16 cellular contexts compared by ENCODE assay signal in the genomic region with DNA sequence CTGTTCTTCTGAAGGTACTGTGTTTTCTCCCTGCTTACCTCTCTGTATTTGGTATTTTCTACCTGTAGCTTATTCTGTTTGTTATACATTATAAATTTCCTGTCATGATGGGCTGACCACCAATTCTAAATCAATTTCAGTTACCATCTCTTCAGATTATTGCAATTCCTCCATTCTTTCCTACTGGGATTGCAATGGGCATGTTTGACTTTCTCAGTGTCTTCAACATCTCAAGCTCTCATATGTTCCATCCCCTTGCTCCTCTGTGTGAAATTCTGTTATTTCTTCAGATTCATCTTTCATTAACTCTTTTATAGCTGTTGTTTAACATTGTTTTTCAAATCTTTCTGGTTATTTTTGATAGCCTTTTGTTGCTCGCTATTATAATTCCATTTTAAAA. TPM values are rescaled to one million over a fixed set of nuclear protein-coding genes. Genes with fewer than 3 reads are reported as not detected.
A peak's percentile ranks its signal among the peaks of the same experiment; 100 is the strongest.
DNase-seq lines count a peak whose midpoint lies in the region; ATAC-seq, FAIRE-seq and TF ChIP-seq lines count a peak whose summit lies in the region.
"Had no signal": no experiment of that assay in that cellular context is flagged by ENCODE, and none has a peak within 500 bp of the region (broad histone marks: within the 10 kb centered on the region; RNA-seq: fewer than 3 reads in every experiment).

No MANE protein-coding gene starts in this region.

- no peaks in the 10 kb centered on the region for H3K27me3 Mint-ChIP-seq in Calu3 (ENCODE audit: unreplicated experiment)

- H3K79me2 ChIP-seq in OCI-LY7 (ENCODE audit: insufficient read depth, low read depth, low read length) (no peaks in the 10 kb centered on the region), K562 (ENCODE audit: control insufficient read depth, insufficient read depth, low read length) (no peaks in the 10 kb centered on the region)

- no peaks in the 10 kb centered on the region for H4K20me1 ChIP-seq in OCI-LY7 (ENCODE audit: insufficient read depth, low read length)
- peaks cover under 1% of the 10 kb centered on the region; the same call in 1 of the 2 replicates for H4K20me1 ChIP-seq in K562 (replicated peaks; ENCODE audit: control insufficient read depth, insufficient read depth, low read length)

- BruUV-seq in Calu3 (replicated peaks; lab: Mats Ljungman, UMichigan) (TSS peak; percentile 2), OCI-LY7 (replicated peaks; lab: Mats Ljungman, UMichigan) (TSS peak; percentile 48), K562 (replicated peaks; lab: Mats Ljungman, UMichigan) (TSS peak; percentile 14)

- H3K27me3 ChIP-seq in K562 (ENCODE audit: control insufficient read depth in 2 of 2, insufficient read depth in 2 of 2, low read length in 2 of 2): no peaks in the 10 kb centered on the region

- WGBS in K562 (ENCODE audit: insufficient coverage, low coverage, missing lambda C conversion rate): 94% methylated on average over 1 of the region's 1 CpG

- H3K9me1 ChIP-seq in K562 (ENCODE audit: control insufficient read depth, insufficient read depth, low read length): peaks cover 4% of the 10 kb centered on the region

- H2AFZ ChIP-seq in OCI-LY7 (ENCODE audit: low read length) (no peak overlapping the region), K562 (ENCODE audit: low read depth, low read length) (no peak overlapping the region)

- H3K4me3 ChIP-seq in OCI-LY7 (ENCODE audit: low read depth, low read length, poor library complexity, severe bottlenecking) (no peak overlapping the region), K562 (no peak overlapping the region)
- H3K4me3 ChIP-seq: A549 had no signal

- TF ChIP-seq RAD21 in K562 (CRISPR knock-in tag; conservative IDR thresholded peaks at IDR 0.05 in 1 of 2, IDR thresholded peaks at IDR 0.05 in 1 of 2): no peak

- ATAC-seq in K562: no peak
- ATAC-seq in HG03521 (IDR thresholded peaks at IDR 0.05; ENCODE audit: unreplicated experiment): no peak
- ATAC-seq: A549; CD8-positive, alpha-beta T cell had no signal

- H3K4me3 Mint-ChIP-seq in Calu3 (ENCODE audit: low read depth, unreplicated experiment): no peak overlapping the region
- H3K4me3 Mint-ChIP-seq: CD14-positive monocyte; CD8-positive, alpha-beta T cell had no signal

- no peak for TF ChIP-seq EP300 in K562 (IDR thresholded peaks at IDR 0.05; ENCODE audit: low read length)

- H3K27ac ChIP-seq in OCI-LY7 (ENCODE audit: low read depth, low read length, poor library complexity, severe bottlenecking) (no peak overlapping the region), K562 (ENCODE audit: extremely low read depth, low read depth, low read length) (no peak overlapping the region)
- H3K27ac ChIP-seq: A549, HL-60 had no signal

- H3K4me1 Mint-ChIP-seq in Calu3 (ENCODE audit: low read depth, unreplicated experiment): no peaks in the 10 kb centered on the region
- H3K4me1 Mint-ChIP-seq: CD14-positive monocyte had no signal

- CTCF ChIA-PET in Calu3 (lab: Charles Lee): no interaction called here
- CTCF ChIA-PET in OCI-LY7 (lab: Charles Lee; ENCODE audit: unreplicated experiment): no interaction called here
- CTCF ChIA-PET in K562 (lab: Yijun Ruan, JAX; ENCODE audit: low intra/inter-chr PET ratio): no interaction called here

- FAIRE-seq in K562 (lab: Jason Lieb, UNC): no peak
- FAIRE-seq: A549, GM18507, H1 had no signal

- no peak for TF ChIP-seq CTCF in Calu3 (IDR thresholded peaks at IDR 0.05; ENCODE audit: unreplicated experiment)
- TF ChIP-seq CTCF in OCI-LY7 (conservative IDR thresholded peaks at IDR 0.05; ENCODE audit: low read length): no peak
- no peak for TF ChIP-seq CTCF in K562 (IDR thresholded peaks at IDR 0.05 in 2 of 3, conservative IDR thresholded peaks at IDR 0.05 in 1 of 3; ENCODE audit: insufficient read depth in 2 of 3, low read depth in 1 of 3, low read length in 3 of 3)

- no peaks in the 10 kb centered on the region for H3K9me3 Mint-ChIP-seq in Calu3 (ENCODE audit: low read depth, unreplicated experiment)
- H3K9me3 Mint-ChIP-seq: CD14-positive monocyte; CD8-positive, alpha-beta T cell had no signal

- in situ Hi-C loops in K562 (cut with MboI): no loop called here

- no peak overlapping the region for H3K27ac Mint-ChIP-seq in Calu3 (ENCODE audit: unreplicated experiment)
- H3K27ac Mint-ChIP-seq: CD8-positive, alpha-beta T cell had no signal

- H3K4me2 ChIP-seq in OCI-LY7 (ENCODE audit: low read length): no peak overlapping the region
- no peak overlapping the region for H3K4me2 ChIP-seq in K562 (ENCODE audit: insufficient read depth, low read length)
- H3K4me2 ChIP-seq: A549 had no signal

- H3K9ac ChIP-seq in K562 (ENCODE audit: insufficient read depth in 1 of 2, low read depth in 2 of 2, low read length in 2 of 2): no peak overlapping the region

- POLR2A ChIA-PET in OCI-LY7 (lab: Charles Lee) (interaction anchor here (1.7 kb wide), 1 partner anchor 10 kb away, joined by 6 read pairs; no protein-coding TSS in a partner anchor), K562 (lab: Yijun Ruan, JAX) (interaction anchor here (0.7 to 13.6 kb wide), 9 partner anchors 8 to 284 kb away, joined by 3 to 148 read pairs (median 6); a partner anchor contains a TSS)

- H3K9me3 ChIP-seq in OCI-LY7 (ENCODE audit: low read length): no peaks in the 10 kb centered on the region
- no peaks in the 10 kb centered on the region for H3K9me3 ChIP-seq in K562 (replicated peaks; ENCODE audit: control insufficient read depth, insufficient read depth, low read depth, low read length)
- H3K9me3 ChIP-seq: A549 had no signal

- peaks cover 40% of the 10 kb centered on the region for H3K36me3 Mint-ChIP-seq in Calu3 (ENCODE audit: insufficient read depth, unreplicated experiment)

- intact Hi-C loops in Calu3 (cut with micrococcal nuclease; ENCODE audit: unreplicated experiment): no loop called here
- intact Hi-C loops in OCI-LY7 (cut with micrococcal nuclease; ENCODE audit: unreplicated experiment): loop anchor here (10.0 kb wide), 1 partner anchor 118 kb away; no protein-coding TSS in a partner anchor
- intact Hi-C loops in K562 (cut with micrococcal nuclease): no loop called here

- DNase-seq in Calu3 (no peak), OCI-LY7 (ENCODE audit: low spot score) (no peak), K562 (ENCODE audit: extremely low read depth in 1 of 4, low spot score in 3 of 4) (peak in 1 of 4 experiments; percentile 43), NCI-H1105 (lab: John Stamatoyannopoulos, UW) (no peak)
- DNase-seq in activated effector memory CD4-positive, alpha-beta T cell treated with anti-CD3 and anti-CD28 coated beads, Interleukin-2, amount 50 U/mL, for 16 hours: no peak
- DNase-seq: CD8-positive, alpha-beta T cell; COR-L47; DMS53; HCEC 1CT; KG1 had no signal

- no peaks in the 10 kb centered on the region for H3K9me2 ChIP-seq in OCI-LY7 (ENCODE audit: insufficient read depth, low read length)

- H3K36me3 ChIP-seq in OCI-LY7 (ENCODE audit: insufficient read depth, low read length): peaks cover 97% of the 10 kb centered on the region
- H3K36me3 ChIP-seq in K562 (ENCODE audit: control insufficient read depth, insufficient read depth, low read length): peaks cover 96% of the 10 kb centered on the region

- TF ChIP-seq POLR2A in K562 (conservative IDR thresholded peaks at IDR 0.05): 0 out of 2 replicates have a peak, but pooled peaks have one; percentile 43

- H3K4me1 ChIP-seq in OCI-LY7 (ENCODE audit: insufficient read depth, low read length, poor library complexity, severe bottlenecking) (no peaks in the 10 kb centered on the region), K562 (replicated peaks in 1 of 2; ENCODE audit: control insufficient read depth in 2 of 2, insufficient read depth in 2 of 2, low read length in 2 of 2) (no peaks in the 10 kb centered on the region)
- H3K4me1 ChIP-seq: A549 had no signal

RNA-seq across cellular contexts. Expression of a gene that starts 15.5 kb away (rescaled TPM):
- total RNA-seq in Calu3 (2022) (15.7 and 17.7 TPM in 2 replicates), OCI-LY7 (2022) (52.1 and 56.3 TPM in 2 replicates), K562 (2014; rRNA removed) (94.7 and 124 TPM in 2 replicates), K562 (2014; rRNA removed; fragmentation: Illumina TruSeq; extraction: Trizol) (57.2 and 59.5 TPM in 2 replicates), K562 (2015; rRNA removed; fragmentation: Illumina TruSeq; extraction: Trizol) (61.3 and 63.2 TPM in 2 replicates), K562 (2021) (66.8 and 68.0 TPM in 2 replicates)
- 64.8 and 70.4 TPM in 2 replicates for total RNA-seq in OCI-LY7 (2014; rRNA removed; shearing (Covaris generic))
- total RNA-seq in K562 (2011; cell fraction: chromatin; rRNA removed; ENCODE audit: low replicate concordance): 119 and 122 TPM in 2 replicates
- 71.8 and 76.0 TPM in 2 replicates for total RNA-seq in K562 (2011; cell fraction: nucleolus; rRNA removed)
- total RNA-seq in K562 (2011; cell fraction: nucleoplasm; rRNA removed): 107 and 142 TPM in 2 replicates
- polyA plus RNA-seq in K562 (2011; rRNA removed) (139 and 244 TPM in 2 replicates), K562 (2014; fragmentation: Illumina TruSeq; extraction: Trizol) (68.6 and 73.5 TPM in 2 replicates), K562 (2014; fragmentation: Nextera tagmentation; extraction: Ambion mirVana) (10 to 100 TPM; 20.4 to 25.9 TPM), K562 (2014; rRNA removed) (112 and 121 TPM in 2 replicates)
- polyA plus RNA-seq in K562 (2011; cell fraction: cytosol; rRNA removed): 164 and 257 TPM in 2 replicates
- 71.0 and 99.7 TPM in 2 replicates for polyA plus RNA-seq in K562 (2011; cell fraction: nucleus; rRNA removed)
- polyA plus RNA-seq in K562 (2012): 87.8 and 120 TPM in 2 replicates
- 116 and 185 TPM in 2 replicates for polyA minus RNA-seq in K562 (2011; rRNA and poly(A)+ RNA removed)
- 49.4 and 80.5 TPM in 2 replicates for polyA minus RNA-seq in K562 (2011; cell fraction: cytosol; rRNA and poly(A)+ RNA removed)
- 24.9 and 58.9 TPM in 2 replicates for polyA minus RNA-seq in K562 (2011; cell fraction: nucleus; rRNA and poly(A)+ RNA removed)

RNA-seq across cellular contexts. Expression of a gene that starts 16.0 kb away (rescaled TPM):
- 87.8 and 95.7 TPM in 2 replicates for total RNA-seq in Calu3 (2022)
- 52.8 and 70.8 TPM in 2 replicates for total RNA-seq in OCI-LY7 (2014; rRNA removed; shearing (Covaris generic))
- total RNA-seq in OCI-LY7 (2022): 60.1 and 62.5 TPM in 2 replicates
- total RNA-seq in K562 (2011; cell fraction: chromatin; rRNA removed; ENCODE audit: low replicate concordance): 307 and 375 TPM in 2 replicates
- total RNA-seq in K562 (2011; cell fraction: nucleolus; rRNA removed): 219 and 230 TPM in 2 replicates
- 278 and 374 TPM in 2 replicates for total RNA-seq in K562 (2011; cell fraction: nucleoplasm; rRNA removed)
- total RNA-seq in K562 (2014; rRNA removed): 238 and 290 TPM in 2 replicates
- total RNA-seq in K562 (2014; rRNA removed; fragmentation: Illumina TruSeq; extraction: Trizol): 361 and 365 TPM in 2 replicates
- total RNA-seq in K562 (2015; rRNA removed; fragmentation: Illumina TruSeq; extraction: Trizol): 330 and 363 TPM in 2 replicates
- 284 and 307 TPM in 2 replicates for total RNA-seq in K562 (2021)
- polyA plus RNA-seq in K562 (2011; rRNA removed): 428 and 564 TPM in 2 replicates
- 516 and 625 TPM in 2 replicates for polyA plus RNA-seq in K562 (2011; cell fraction: cytosol; rRNA removed)
- 577 and 723 TPM in 2 replicates for polyA plus RNA-seq in K562 (2011; cell fraction: nucleus; rRNA removed)
- 381 and 502 TPM in 2 replicates for polyA plus RNA-seq in K562 (2012)
- polyA plus RNA-seq in K562 (2014; fragmentation: Illumina TruSeq; extraction: Trizol): 551 and 645 TPM in 2 replicates
- 100 to 1,000 TPM; 503 to 627 TPM for polyA plus RNA-seq in K562 (2014; fragmentation: Nextera tagmentation; extraction: Ambion mirVana)
- 321 and 446 TPM in 2 replicates for polyA plus RNA-seq in K562 (2014; rRNA removed)
- polyA minus RNA-seq in K562 (2011; rRNA and poly(A)+ RNA removed): 432 and 439 TPM in 2 replicates
- polyA minus RNA-seq in K562 (2011; cell fraction: cytosol; rRNA and poly(A)+ RNA removed): 143 and 172 TPM in 2 replicates
- 99.8 and 195 TPM in 2 replicates for polyA minus RNA-seq in K562 (2011; cell fraction: nucleus; rRNA and poly(A)+ RNA removed)

RNA-seq across cellular contexts. Expression of a gene that starts 16.7 kb away (rescaled TPM):
- 45.0 and 52.8 TPM in 2 replicates for total RNA-seq in Calu3 (2022)
- total RNA-seq in OCI-LY7 (2014; rRNA removed; shearing (Covaris generic)): 80.2 and 90.9 TPM in 2 replicates
- 83.0 and 97.1 TPM in 2 replicates for total RNA-seq in OCI-LY7 (2022)
- total RNA-seq in K562 (2011; cell fraction: chromatin; rRNA removed; ENCODE audit: low replicate concordance): 810 and 853 TPM in 2 replicates
- 339 and 346 TPM in 2 replicates for total RNA-seq in K562 (2011; cell fraction: nucleolus; rRNA removed)
- 307 and 398 TPM in 2 replicates for total RNA-seq in K562 (2011; cell fraction: nucleoplasm; rRNA removed)
- total RNA-seq in K562 (2014; rRNA removed): 415 and 450 TPM in 2 replicates
- total RNA-seq in K562 (2014; rRNA removed; fragmentation: Illumina TruSeq; extraction: Trizol): 263 and 295 TPM in 2 replicates
- total RNA-seq in K562 (2015; rRNA removed; fragmentation: Illumina TruSeq; extraction: Trizol): 239 and 251 TPM in 2 replicates
- 312 and 319 TPM in 2 replicates for total RNA-seq in K562 (2021)
- 580 and 584 TPM in 2 replicates for polyA plus RNA-seq in K562 (2011; rRNA removed)
- polyA plus RNA-seq in K562 (2011; cell fraction: cytosol; rRNA removed): 370 and 430 TPM in 2 replicates
- 642 and 944 TPM in 2 replicates for polyA plus RNA-seq in K562 (2011; cell fraction: nucleus; rRNA removed)
- 267 and 326 TPM in 2 replicates for polyA plus RNA-seq in K562 (2012)
- polyA plus RNA-seq in K562 (2014; fragmentation: Illumina TruSeq; extraction: Trizol): 412 and 430 TPM in 2 replicates
- 100 to 1,000 TPM; 276 to 465 TPM for polyA plus RNA-seq in K562 (2014; fragmentation: Nextera tagmentation; extraction: Ambion mirVana)
- 410 and 427 TPM in 2 replicates for polyA plus RNA-seq in K562 (2014; rRNA removed)
- 415 and 540 TPM in 2 replicates for polyA minus RNA-seq in K562 (2011; rRNA and poly(A)+ RNA removed)
- 153 and 162 TPM in 2 replicates for polyA minus RNA-seq in K562 (2011; cell fraction: cytosol; rRNA and poly(A)+ RNA removed)
- 185 and 445 TPM in 2 replicates for polyA minus RNA-seq in K562 (2011; cell fraction: nucleus; rRNA and poly(A)+ RNA removed)
- polyA plus RNA-seq: CD14-positive monocyte had no signal

RNA-seq across cellular contexts. Expression of a gene that starts 30.7 kb away (rescaled TPM):
- 38.0 and 38.6 TPM in 2 replicates for total RNA-seq in Calu3 (2022)
- total RNA-seq in OCI-LY7 (2014; rRNA removed; shearing (Covaris generic)): 38.5 and 46.3 TPM in 2 replicates
- total RNA-seq in OCI-LY7 (2022): 40.0 and 45.6 TPM in 2 replicates
- 13.9 and 26.1 TPM in 2 replicates for total RNA-seq in K562 (2011; cell fraction: chromatin; rRNA removed; ENCODE audit: low replicate concordance)
- total RNA-seq in K562 (2011; cell fraction: nucleolus; rRNA removed): 29.0 and 32.5 TPM in 2 replicates
- 25.1 and 32.0 TPM in 2 replicates for total RNA-seq in K562 (2011; cell fraction: nucleoplasm; rRNA removed)
- 160 and 182 TPM in 2 replicates for total RNA-seq in K562 (2014; rRNA removed)
- total RNA-seq in K562 (2014; rRNA removed; fragmentation: Illumina TruSeq; extraction: Trizol): 208 and 209 TPM in 2 replicates
- 181 and 198 TPM in 2 replicates for total RNA-seq in K562 (2015; rRNA removed; fragmentation: Illumina TruSeq; extraction: Trizol)
- total RNA-seq in K562 (2021): 132 and 144 TPM in 2 replicates
- 175 and 219 TPM in 2 replicates for polyA plus RNA-seq in K562 (2011; rRNA removed)
- polyA plus RNA-seq in K562 (2011; cell fraction: cytosol; rRNA removed): 88.3 and 113 TPM in 2 replicates
- 34.6 and 66.5 TPM in 2 replicates for polyA plus RNA-seq in K562 (2011; cell fraction: nucleus; rRNA removed)
- polyA plus RNA-seq in K562 (2012): 159 TPM in 2 replicates
- 197 and 237 TPM in 2 replicates for polyA plus RNA-seq in K562 (2014; fragmentation: Illumina TruSeq; extraction: Trizol)
- polyA plus RNA-seq in K562 (2014; fragmentation: Nextera tagmentation; extraction: Ambion mirVana): 100 to 1,000 TPM; 601 to 652 TPM
- polyA plus RNA-seq in K562 (2014; rRNA removed): 223 TPM in 2 replicates
- 52.5 and 73.2 TPM in 2 replicates for polyA minus RNA-seq in K562 (2011; rRNA and poly(A)+ RNA removed)
- 31.3 and 34.3 TPM in 2 replicates for polyA minus RNA-seq in K562 (2011; cell fraction: cytosol; rRNA and poly(A)+ RNA removed)
- 12.0 and 31.3 TPM in 2 replicates for polyA minus RNA-seq in K562 (2011; cell fraction: nucleus; rRNA and poly(A)+ RNA removed)

RNA-seq across cellular contexts. Expression of a gene that starts 31.5 kb away (rescaled TPM):
- total RNA-seq in Calu3 (2022): 32.0 and 36.4 TPM in 2 replicates
- 22.4 and 31.2 TPM in 2 replicates for total RNA-seq in OCI-LY7 (2014; rRNA removed; shearing (Covaris generic))
- 49.4 and 55.7 TPM in 2 replicates for total RNA-seq in OCI-LY7 (2022)
- 103 and 120 TPM in 2 replicates for total RNA-seq in K562 (2011; cell fraction: chromatin; rRNA removed; ENCODE audit: low replicate concordance)
- total RNA-seq in K562 (2011; cell fraction: nucleolus; rRNA removed): 79.7 and 81.6 TPM in 2 replicates
- total RNA-seq in K562 (2011; cell fraction: nucleoplasm; rRNA removed): 66.5 and 67.1 TPM in 2 replicates
- 58.3 and 70.6 TPM in 2 replicates for total RNA-seq in K562 (2014; rRNA removed)
- total RNA-seq in K562 (2014; rRNA removed; fragmentation: Illumina TruSeq; extraction: Trizol): 53.9 and 54.0 TPM in 2 replicates
- 57.5 and 58.4 TPM in 2 replicates for total RNA-seq in K562 (2015; rRNA removed; fragmentation: Illumina TruSeq; extraction: Trizol)
- total RNA-seq in K562 (2021): 115 and 132 TPM in 2 replicates
- polyA plus RNA-seq in K562 (2011; rRNA removed): 71.7 and 82.2 TPM in 2 replicates
- polyA plus RNA-seq in K562 (2011; cell fraction: cytosol; rRNA removed): 105 and 109 TPM in 2 replicates
- 104 and 124 TPM in 2 replicates for polyA plus RNA-seq in K562 (2011; cell fraction: nucleus; rRNA removed)
- polyA plus RNA-seq in K562 (2012): 91.6 and 91.8 TPM in 2 replicates
- polyA plus RNA-seq in K562 (2014; fragmentation: Illumina TruSeq; extraction: Trizol): 106 and 114 TPM in 2 replicates
- polyA plus RNA-seq in K562 (2014; fragmentation: Nextera tagmentation; extraction: Ambion mirVana): 1 to 10 TPM in 1 of 2 experiments, under 1 TPM in 1; 0.96 to 1.2 TPM
- polyA plus RNA-seq in K562 (2014; rRNA removed): 80.0 and 80.8 TPM in 2 replicates
- polyA minus RNA-seq in K562 (2011; rRNA and poly(A)+ RNA removed): 93.7 and 126 TPM in 2 replicates
- 65.3 and 93.4 TPM in 2 replicates for polyA minus RNA-seq in K562 (2011; cell fraction: cytosol; rRNA and poly(A)+ RNA removed)
- polyA minus RNA-seq in K562 (2011; cell fraction: nucleus; rRNA and poly(A)+ RNA removed): 30.3 and 61.3 TPM in 2 replicates
